29 cellular contexts compared by ENCODE assay signal in the genomic region with DNA sequence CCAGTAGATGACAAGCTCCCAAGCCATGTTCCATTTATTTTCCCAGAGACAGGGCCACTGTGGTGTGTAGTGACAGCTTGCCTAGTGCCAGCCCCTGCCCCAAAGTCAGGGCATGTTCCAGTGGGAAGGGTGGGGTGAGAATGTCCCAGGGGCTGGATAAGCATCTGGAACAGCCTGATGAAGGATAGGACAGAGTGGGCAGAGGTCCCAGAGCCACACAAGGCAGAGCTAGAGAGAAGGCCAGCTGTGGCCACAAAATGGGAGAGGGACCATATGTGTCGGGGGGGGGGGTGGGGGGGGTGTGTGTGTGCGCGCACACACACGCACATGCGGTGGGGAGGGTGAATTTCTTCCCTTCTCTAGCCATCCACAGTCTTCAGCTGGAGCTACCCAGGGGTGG.
"Had no signal": no experiment of that assay in that cellular context is flagged by ENCODE, and none has a peak within 500 bp of the region (broad histone marks: within the 10 kb centered on the region; RNA-seq: fewer than 3 reads in every experiment).

No MANE protein-coding gene starts in this region.

- H3K4me3 Mint-ChIP-seq: activated CD4-positive, alpha-beta T cell treated with anti-CD3 and anti-CD28 coated beads, Interleukin-2, amount 10 ng/mL, durations not matched to agents 24 days and 14 days; activated naive CD8-positive, alpha-beta T cell treated with anti-CD3 and anti-CD28 coated beads for 36 hours; central memory CD8-positive, alpha-beta T cell had no signal

- H3K4me2 ChIP-seq: KMS-11 had no signal

- H3K4me1 ChIP-seq: colonic mucosa, SJSA1 had no signal

- H3K27ac ChIP-seq: cardiac muscle cell, colonic mucosa, KMS-11, SJSA1 had no signal

- H3K27ac Mint-ChIP-seq: activated CD4-positive, alpha-beta T cell treated with anti-CD3 and anti-CD28 coated beads, Interleukin-2, amount 10 ng/mL, durations not matched to agents 24 days and 14 days; activated naive CD8-positive, alpha-beta T cell treated with anti-CD3 and anti-CD28 coated beads for 36 hours had no signal

- H3K36me3 ChIP-seq: cardiac muscle cell, colonic mucosa, SJSA1 had no signal

- H3K27me3 ChIP-seq: cardiac muscle cell, colonic mucosa, SJSA1 had no signal

- H3K9ac ChIP-seq: KMS-11 had no signal

- ATAC-seq: Panc1 had no signal

- H3K9me3 Mint-ChIP-seq: activated CD4-positive, alpha-beta T cell treated with anti-CD3 and anti-CD28 coated beads, Interleukin-2, amount 10 ng/mL, durations not matched to agents 24 days and 14 days; activated naive CD8-positive, alpha-beta T cell treated with anti-CD3 and anti-CD28 coated beads for 36 hours; central memory CD8-positive, alpha-beta T cell had no signal

- H3K36me3 Mint-ChIP-seq: activated naive CD8-positive, alpha-beta T cell treated with anti-CD3 and anti-CD28 coated beads for 36 hours had no signal

- H3K27me3 Mint-ChIP-seq: activated naive CD8-positive, alpha-beta T cell treated with anti-CD3 and anti-CD28 coated beads for 36 hours; central memory CD8-positive, alpha-beta T cell had no signal

- H3K4me1 Mint-ChIP-seq: activated CD4-positive, alpha-beta T cell treated with anti-CD3 and anti-CD28 coated beads, Interleukin-2, amount 10 ng/mL, durations not matched to agents 24 days and 14 days; activated naive CD8-positive, alpha-beta T cell treated with anti-CD3 and anti-CD28 coated beads for 36 hours; central memory CD8-positive, alpha-beta T cell had no signal

- DNase-seq: activated CD4-positive, alpha-beta T cell treated with anti-CD3 and anti-CD28 coated beads, Interleukin-2, amount 10 ng/mL, durations not matched to agents 24 days and 14 days; activated CD4-positive, alpha-beta T cell treated with anti-CD3 and anti-CD28 coated beads, Interleukin-2, amount 50 U/mL, for 4 hours; activated CD8-positive, alpha-beta memory T cell treated with anti-CD3 and anti-CD28 coated beads, Interleukin-2, amount 50 U/mL, for 48 hours; activated effector memory CD4-positive, alpha-beta T cell treated with anti-CD3 and anti-CD28 coated beads, Interleukin-2, amount 50 U/mL, for 16 hours; activated naive CD4-positive, alpha-beta T cell; activated naive CD4-positive, alpha-beta T cell treated with anti-CD3 and anti-CD28 coated beads, Interleukin-2, amount 50 U/mL, for 16 hours; activated naive CD8-positive, alpha-beta T cell treated with anti-CD3 and anti-CD28 coated beads for 36 hours; activated T-cell treated with anti-CD3 and anti-CD28 coated beads, Interleukin-2, amount 50 U/mL, for 48 hours; amniotic stem cell; aorta; colonic mucosa; MM.1S; NCI-H1092; NCI-H1436 treated with DMSO at 0.1 percent for 48 hours; NCI-H1694 treated with DMSO at 0.1 percent for 48 hours; NCI-H2029 treated with DMSO at 0.1 percent for 48 hours; NCI-H2107; NCI-H2227 treated with DMSO at 0.1 percent for 48 hours; NCI-H526 treated with DMSO at 0.1 percent for 48 hours; NCI-H774; SHP77; SW 1271; T-helper 1 cell; T1000 had no signal

- H3K9me3 ChIP-seq: colonic mucosa, SJSA1 had no signal

- H3K4me3 ChIP-seq: cardiac muscle cell, colonic mucosa, SJSA1 had no signal
